Comparison of ENCODE assay signal across 8 cellular contexts in genomic region chr2:17517481-17518211, GRCh38. TPM values are rescaled to one million over a fixed set of nuclear protein-coding genes. Genes with fewer than 3 reads are reported as not detected.
DNase-seq lines count a peak whose midpoint lies in the region; ATAC-seq, FAIRE-seq and TF ChIP-seq lines count a peak whose summit lies in the region.

No MANE protein-coding gene starts in this region.

- H3K9me3 Mint-ChIP-seq in activated naive CD4-positive, alpha-beta T cell treated with anti-CD3 and anti-CD28 coated beads, Interleukin-2, amount 50 U/mL, for 72 hours, result peaks cover 0 to 8% of the 10 kb centered on the region in 2 donors
- peaks cover 0 to 4% of the 10 kb centered on the region in 2 donors for H3K9me3 Mint-ChIP-seq in effector memory CD8-positive, alpha-beta T cell

- CTCF ChIA-PET in A549 (lab: Yijun Ruan, JAX), result no interaction called here

- H3K9ac ChIP-seq in Karpas-422 (ENCODE audit: low read length), result peak overlapping the region; percentile 38

- no peak for TF ChIP-seq RAD21 in A549 (conservative IDR thresholded peaks at IDR 0.05 in 1 of 2, IDR thresholded peaks at IDR 0.05 in 1 of 2)

- 50% methylated on average over 8 of the region's 8 CpGs for WGBS in A549 (ENCODE audit: missing lambda C conversion rate)

- H3K9me3 ChIP-seq in A549 (no peaks in the 10 kb centered on the region), Karpas-422 (ENCODE audit: low read length) (no peaks in the 10 kb centered on the region)

- H3K27me3 Mint-ChIP-seq in effector memory CD8-positive, alpha-beta T cell, result no peaks in the 10 kb centered on the region

- H3K9me2 ChIP-seq in Karpas-422 (replicated peaks; ENCODE audit: insufficient read depth, low read length), result no peaks in the 10 kb centered on the region

- H3K27me3 ChIP-seq in Karpas-422 (ENCODE audit: low read length), result no peaks in the 10 kb centered on the region

- H3K79me2 ChIP-seq in Karpas-422 (ENCODE audit: low read length), result no peaks in the 10 kb centered on the region

- TF ChIP-seq EP300 in A549 (IDR thresholded peaks at IDR 0.05), result no peak

- H3K4me3 ChIP-seq in A549, result peak overlapping the region; percentile 41
- peak overlapping the region; percentile 66 for H3K4me3 ChIP-seq in Karpas-422 (ENCODE audit: low read length)
- H3K4me3 ChIP-seq in fibroblast of pulmonary artery (replicated peaks; ENCODE audit: low read depth, low read length), result peak overlapping the region; percentile 56
- peak overlapping the region; percentile 54 for H3K4me3 ChIP-seq in skeletal muscle cell (ENCODE audit: low read depth, low read length)

- POLR2A ChIA-PET in A549 (lab: Yijun Ruan, JAX), result no interaction called here

- no peaks in the 10 kb centered on the region for H3K36me3 Mint-ChIP-seq in activated naive CD4-positive, alpha-beta T cell treated with anti-CD3 and anti-CD28 coated beads, Interleukin-2, amount 50 U/mL, for 72 hours
- no peaks in the 10 kb centered on the region for H3K36me3 Mint-ChIP-seq in effector memory CD8-positive, alpha-beta T cell (ENCODE audit: insufficient read depth)

- no peak for TF ChIP-seq POLR2A in A549 (IDR thresholded peaks at IDR 0.05; ENCODE audit: low read length)

- no peaks in the 10 kb centered on the region for H3K4me1 Mint-ChIP-seq in effector memory CD8-positive, alpha-beta T cell (ENCODE audit: low read depth in 2 of 2)

- TF ChIP-seq CTCF in A549 (IDR thresholded peaks at IDR 0.05) (no peak), fibroblast of pulmonary artery (IDR thresholded peaks at IDR 0.05; ENCODE audit: low read length, missing control alignments) (no peak)

- H4K20me1 ChIP-seq in Karpas-422 (ENCODE audit: insufficient read depth, low read depth, low read length), result no peaks in the 10 kb centered on the region

- H3K27ac ChIP-seq in A549, result no peak overlapping the region
- H3K27ac ChIP-seq in Karpas-422 (ENCODE audit: low read length), result no peak overlapping the region

- H3K4me1 ChIP-seq in A549 (no peaks in the 10 kb centered on the region), Karpas-422 (ENCODE audit: low read length) (peaks cover 32% of the 10 kb centered on the region)

- FAIRE-seq in A549 (lab: Jason Lieb, UNC), result peak; percentile 78

- no peak overlapping the region for H3K27ac Mint-ChIP-seq in activated naive CD4-positive, alpha-beta T cell treated with anti-CD3 and anti-CD28 coated beads, Interleukin-2, amount 50 U/mL, for 72 hours
- H3K27ac Mint-ChIP-seq in effector memory CD8-positive, alpha-beta T cell, result no peak overlapping the region

- H3K4me2 ChIP-seq in A549 (peak overlapping the region; percentile 82), Karpas-422 (ENCODE audit: low read depth, low read length, poor library complexity, severe bottlenecking) (peak overlapping the region; percentile 82)

- no peak overlapping the region for H3K4me3 Mint-ChIP-seq in effector memory CD8-positive, alpha-beta T cell

- DNase-seq in A549 (ENCODE audit: low read depth in 1 of 2, low spot score in 1 of 2), result no peak
- no peak for DNase-seq in Karpas-422
- no peak for DNase-seq in fibroblast of pulmonary artery (ENCODE audit: low read depth)
- no peak for DNase-seq in skeletal muscle cell (ENCODE audit: low read depth)
- DNase-seq in OCI-M2 (lab: John Stamatoyannopoulos, UW; ENCODE audit: unreplicated experiment), result no peak
- no peak for DNase-seq in activated naive CD4-positive, alpha-beta T cell treated with anti-CD3 and anti-CD28 coated beads, Interleukin-2, amount 50 U/mL, for 72 hours (ENCODE audit: low spot score in 2 of 2)
- DNase-seq in effector memory CD8-positive, alpha-beta T cell, result no peak

- H3K36me3 ChIP-seq in Karpas-422 (ENCODE audit: insufficient read depth, low read length), result no peaks in the 10 kb centered on the region

- peak overlapping the region; percentile 85; the same call in 1 of the 2 replicates for H2AFZ ChIP-seq in Karpas-422 (ENCODE audit: low read length)

- ATAC-seq in A549 (peak in 1 of 2 experiments; percentile 12; a peak in 2 of 6 replicates), GM21515 (IDR thresholded peaks at IDR 0.05; ENCODE audit: unreplicated experiment) (peak; percentile 25)
- ATAC-seq in activated naive CD4-positive, alpha-beta T cell treated with anti-CD3 and anti-CD28 coated beads, Interleukin-2, amount 50 U/mL, for 72 hours, result no peak
- no peak for ATAC-seq in effector memory CD8-positive, alpha-beta T cell (replicated peaks)

TF ChIP-seq in A549, 52 proteins besides CTCF, POLR2A, EP300 and RAD21:
- TF ChIP-seq RCOR1 (IDR thresholded peaks at IDR 0.05; ENCODE audit: low read depth, low read length), result no peak
- TF ChIP-seq HOXA7 (CRISPR knock-in tag; IDR thresholded peaks at IDR 0.05), result no peak
- peak; percentile 38; the same call in 1 of the 2 replicates for TF ChIP-seq CBX8 (IDR thresholded peaks at IDR 0.05)
- no peak for TF ChIP-seq MYC (IDR thresholded peaks at IDR 0.05; ENCODE audit: borderline replicate concordance, low read length)
- TF ChIP-seq FOXS1 (CRISPR knock-in tag; IDR thresholded peaks at IDR 0.05), result no peak
- no peak for TF ChIP-seq FOSL2 (IDR thresholded peaks at IDR 0.05)
- TF ChIP-seq FOSL2 (CRISPR knock-in tag; IDR thresholded peaks at IDR 0.05), result no peak

RNA-seq across cellular contexts. Expression of gene RAD51AP2, which starts 0.6 kb away (rescaled TPM):
- polyA plus RNA-seq in A549 (2011; rRNA removed) (not detected in 2 replicates), A549 (2017; fragmentation: RNase III; extraction: RNeasy Plus Mini Kit Qiagen cat#74134 plus additional on column Dnase treatment) (not detected in 3 replicates)
- polyA plus RNA-seq in A549 (2012; cell fraction: cytosol; rRNA removed), result not detected in 2 replicates
- not detected in 2 replicates for polyA plus RNA-seq in A549 (2012; cell fraction: nucleus; rRNA removed)
- not detected in 2 replicates for polyA minus RNA-seq in A549 (2011; rRNA and poly(A)+ RNA removed)
- total RNA-seq in Karpas-422 (2014; rRNA removed; shearing (Covaris generic); ENCODE audit: low replicate concordance), result not detected in 2 replicates
- total RNA-seq in activated naive CD4-positive, alpha-beta T cell treated with anti-CD3 and anti-CD28 coated beads, Interleukin-2, amount 50 U/mL, for 72 hours, result not detected

RNA-seq across cellular contexts. Expression of gene VSNL1, which starts 22.9 kb away (rescaled TPM):
- not detected in 2 replicates for polyA plus RNA-seq in A549 (2011; rRNA removed)
- polyA plus RNA-seq in A549 (2012; cell fraction: cytosol; rRNA removed), result not detected in 2 replicates
- not detected in 2 replicates for polyA plus RNA-seq in A549 (2012; cell fraction: nucleus; rRNA removed)
- polyA plus RNA-seq in A549 (2017; fragmentation: RNase III; extraction: RNeasy Plus Mini Kit Qiagen cat#74134 plus additional on column Dnase treatment), result not detected in 3 replicates
- not detected in 2 replicates for polyA minus RNA-seq in A549 (2011; rRNA and poly(A)+ RNA removed)
- not detected in 2 replicates for total RNA-seq in Karpas-422 (2014; rRNA removed; shearing (Covaris generic); ENCODE audit: low replicate concordance)
- total RNA-seq in activated naive CD4-positive, alpha-beta T cell treated with anti-CD3 and anti-CD28 coated beads, Interleukin-2, amount 50 U/mL, for 72 hours, result not detected
